ENCODE assay signal across 1 cellular context in genomic region chr17:38886643-38887010, GRCh38.
TF ChIP-seq lines count a peak whose summit lies in the region.

No MANE protein-coding gene starts in this region.

TF ChIP-seq in IMR-90, 13 proteins besides CTCF, POLR2A, EP300 and RAD21 (continued from another document):
- TF ChIP-seq BHLHE40 (IDR thresholded peaks at IDR 0.05; ENCODE audit: low read depth, low read length) (no peak), SMC3 (IDR thresholded peaks at IDR 0.05; ENCODE audit: low read depth, low read length) (no peak), ELK1 (IDR thresholded peaks at IDR 0.05; ENCODE audit: borderline replicate concordance, low read depth, low read length) (no peak), FOS (IDR thresholded peaks at IDR 0.05; ENCODE audit: low read depth, low read length) (no peak)
- TF ChIP-seq, protein P1, sequence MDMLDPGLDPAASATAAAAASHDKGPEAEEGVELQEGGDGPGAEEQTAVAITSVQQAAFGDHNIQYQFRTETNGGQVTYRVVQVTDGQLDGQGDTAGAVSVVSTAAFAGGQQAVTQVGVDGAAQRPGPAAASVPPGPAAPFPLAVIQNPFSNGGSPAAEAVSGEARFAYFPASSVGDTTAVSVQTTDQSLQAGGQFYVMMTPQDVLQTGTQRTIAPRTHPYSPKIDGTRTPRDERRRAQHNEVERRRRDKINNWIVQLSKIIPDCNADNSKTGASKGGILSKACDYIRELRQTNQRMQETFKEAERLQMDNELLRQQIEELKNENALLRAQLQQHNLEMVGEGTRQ (IDR thresholded peaks at IDR 0.05; ENCODE audit: low read depth, low read length) = no peak
